In the genomic region with DNA sequence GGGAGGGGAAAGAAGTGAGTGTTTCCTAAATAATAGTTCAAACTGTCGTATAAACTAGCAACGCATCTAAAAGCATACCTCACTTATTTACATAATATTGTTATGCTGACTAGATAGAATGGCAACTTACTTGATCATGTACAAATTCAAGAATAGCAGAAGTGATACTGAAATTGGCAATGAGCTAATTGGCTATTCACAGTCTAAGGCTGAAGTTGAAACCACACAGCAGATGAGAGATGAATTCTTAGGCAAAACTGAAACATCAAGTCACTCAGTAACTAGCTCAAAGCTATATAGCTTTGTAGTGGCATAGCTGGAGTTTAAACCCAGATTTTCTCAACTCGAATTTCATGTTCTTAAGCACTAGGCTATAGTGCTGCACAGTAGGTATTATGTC, we compare ENCODE assay signal across 15 cellular contexts.
DNase-seq lines count a peak whose midpoint lies in the region; ATAC-seq and TF ChIP-seq lines count a peak whose summit lies in the region.
"Had no signal": no experiment of that assay in that cellular context is flagged by ENCODE, and none has a peak within 500 bp of the region (broad histone marks: within the 10 kb centered on the region; RNA-seq: fewer than 3 reads in every experiment).

No MANE protein-coding gene starts in this region.

- peak; percentile 38 for DNase-seq in NOMO-1 treated with dmso at 0.1 percent for 144 hours (lab: John Stamatoyannopoulos, UW; ENCODE audit: unreplicated experiment)
- no peak for DNase-seq in stimulated activated naive CD4-positive, alpha-beta T cell treated with Interleukin-2 at 50 U/mL for 16 hours (lab: John Stamatoyannopoulos, UW)
- DNase-seq in CD8-positive, alpha-beta memory T cell: no peak
- DNase-seq in central memory CD4-positive, alpha-beta T cell: no peak
- DNase-seq: activated CD4-positive, alpha-beta T cell treated with anti-CD3 and anti-CD28 coated beads, Interleukin-2, amount 10 ng/mL, durations not matched to agents 7 days and 5 days; activated naive CD8-positive, alpha-beta T cell treated with anti-CD3 and anti-CD28 coated beads, Interleukin-2, amount 10 ng/mL, durations not matched to agents 7 days and 5 days; IMR-90; SIG-M5; trophoblast cell had no signal

- H3K27me3 ChIP-seq in CD8-positive, alpha-beta memory T cell (ENCODE audit: insufficient read depth, low read length, poor library complexity, severe bottlenecking): no peaks in the 10 kb centered on the region
- H3K27me3 ChIP-seq: hepatocyte had no signal

- H3K9me3 Mint-ChIP-seq in CD8-positive, alpha-beta memory T cell: peaks cover 0 to 10% (median 0%) of the 10 kb centered on the region in 5 donors
- H3K9me3 Mint-ChIP-seq: activated CD4-positive, alpha-beta T cell treated with anti-CD3 and anti-CD28 coated beads, Interleukin-2, amount 10 ng/mL, durations not matched to agents 7 days and 5 days; activated naive CD8-positive, alpha-beta T cell treated with anti-CD3 and anti-CD28 coated beads, Interleukin-2, amount 10 ng/mL, durations not matched to agents 7 days and 5 days had no signal

- no peaks in the 10 kb centered on the region for H3K4me1 Mint-ChIP-seq in CD8-positive, alpha-beta memory T cell
- H3K4me1 Mint-ChIP-seq: activated CD4-positive, alpha-beta T cell treated with anti-CD3 and anti-CD28 coated beads, Interleukin-2, amount 10 ng/mL, durations not matched to agents 7 days and 5 days; activated naive CD8-positive, alpha-beta T cell treated with anti-CD3 and anti-CD28 coated beads, Interleukin-2, amount 10 ng/mL, durations not matched to agents 7 days and 5 days had no signal

- POLR2A ChIA-PET in CD8-positive, alpha-beta memory T cell (lab: Charles Lee): no interaction called here

- H3K27ac ChIP-seq in CD8-positive, alpha-beta memory T cell (ENCODE audit: low read depth, low read length): no peak overlapping the region
- H3K27ac ChIP-seq: hepatocyte, parathyroid adenoma had no signal

- no peaks in the 10 kb centered on the region for H3K27me3 Mint-ChIP-seq in CD8-positive, alpha-beta memory T cell

- CTCF ChIA-PET in CD8-positive, alpha-beta memory T cell (lab: Charles Lee): no interaction called here

- no peak overlapping the region for H3K27ac Mint-ChIP-seq in CD8-positive, alpha-beta memory T cell
- H3K27ac Mint-ChIP-seq: activated CD4-positive, alpha-beta T cell treated with anti-CD3 and anti-CD28 coated beads, Interleukin-2, amount 10 ng/mL, durations not matched to agents 7 days and 5 days; activated naive CD8-positive, alpha-beta T cell treated with anti-CD3 and anti-CD28 coated beads, Interleukin-2, amount 10 ng/mL, durations not matched to agents 7 days and 5 days had no signal

- no peak overlapping the region for H3K4me3 Mint-ChIP-seq in CD8-positive, alpha-beta memory T cell
- H3K4me3 Mint-ChIP-seq: activated CD4-positive, alpha-beta T cell treated with anti-CD3 and anti-CD28 coated beads, Interleukin-2, amount 10 ng/mL, durations not matched to agents 7 days and 5 days; activated naive CD8-positive, alpha-beta T cell treated with anti-CD3 and anti-CD28 coated beads, Interleukin-2, amount 10 ng/mL, durations not matched to agents 7 days and 5 days had no signal

- no peaks in the 10 kb centered on the region for H3K36me3 ChIP-seq in CD8-positive, alpha-beta memory T cell (ENCODE audit: insufficient read depth, low read length)

- no peaks in the 10 kb centered on the region for H3K36me3 Mint-ChIP-seq in CD8-positive, alpha-beta memory T cell
- H3K36me3 Mint-ChIP-seq: activated naive CD8-positive, alpha-beta T cell treated with anti-CD3 and anti-CD28 coated beads, Interleukin-2, amount 10 ng/mL, durations not matched to agents 7 days and 5 days had no signal

- H3K4me1 ChIP-seq in CD8-positive, alpha-beta memory T cell (ENCODE audit: insufficient read depth, low read length): no peaks in the 10 kb centered on the region
- H3K4me1 ChIP-seq: parathyroid adenoma had no signal

- ATAC-seq in GM18870 (IDR thresholded peaks at IDR 0.05; ENCODE audit: unreplicated experiment) (peak; percentile 99), GM21529 (IDR thresholded peaks at IDR 0.05; ENCODE audit: unreplicated experiment) (peak; percentile 99), HG03097 (IDR thresholded peaks at IDR 0.05; ENCODE audit: low FRiP score, unreplicated experiment) (peak; percentile 100), SK-N-SH treated with all-trans-retinoic acid at 6 μM for 48 hours (no peak)

- no peak overlapping the region for H3K4me3 ChIP-seq in CD8-positive, alpha-beta memory T cell (ENCODE audit: low read length)
- H3K4me3 ChIP-seq: hepatocyte had no signal

- H3K9me3 ChIP-seq in CD8-positive, alpha-beta memory T cell (ENCODE audit: low read length): no peaks in the 10 kb centered on the region

TF ChIP-seq in SK-N-SH treated with all-trans-retinoic acid at 6 μM for 48 hours, 23 proteins besides CTCF, POLR2A, EP300 and RAD21:
- TF ChIP-seq, protein P1, sequence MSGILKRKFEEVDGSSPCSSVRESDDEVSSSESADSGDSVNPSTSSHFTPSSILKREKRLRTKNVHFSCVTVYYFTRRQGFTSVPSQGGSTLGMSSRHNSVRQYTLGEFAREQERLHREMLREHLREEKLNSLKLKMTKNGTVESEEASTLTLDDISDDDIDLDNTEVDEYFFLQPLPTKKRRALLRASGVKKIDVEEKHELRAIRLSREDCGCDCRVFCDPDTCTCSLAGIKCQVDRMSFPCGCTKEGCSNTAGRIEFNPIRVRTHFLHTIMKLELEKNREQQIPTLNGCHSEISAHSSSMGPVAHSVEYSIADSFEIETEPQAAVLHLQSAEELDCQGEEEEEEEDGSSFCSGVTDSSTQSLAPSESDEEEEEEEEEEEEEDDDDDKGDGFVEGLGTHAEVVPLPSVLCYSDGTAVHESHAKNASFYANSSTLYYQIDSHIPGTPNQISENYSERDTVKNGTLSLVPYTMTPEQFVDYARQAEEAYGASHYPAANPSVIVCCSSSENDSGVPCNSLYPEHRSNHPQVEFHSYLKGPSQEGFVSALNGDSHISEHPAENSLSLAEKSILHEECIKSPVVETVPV (CRISPR knock-in tag; IDR thresholded peaks at IDR 0.05): no peak
- no peak for TF ChIP-seq GLIS3 (CRISPR knock-in tag; IDR thresholded peaks at IDR 0.05)
- no peak for TF ChIP-seq ZNF70 (CRISPR knock-in tag; IDR thresholded peaks at IDR 0.05)
- TF ChIP-seq ZFP3 (CRISPR knock-in tag; IDR thresholded peaks at IDR 0.05): no peak
- TF ChIP-seq SNAI2 (CRISPR knock-in tag; IDR thresholded peaks at IDR 0.05): no peak
- TF ChIP-seq CSDC2 (CRISPR knock-in tag; IDR thresholded peaks at IDR 0.05): no peak
- TF ChIP-seq TCF4 (CRISPR knock-in tag; IDR thresholded peaks at IDR 0.05; ENCODE audit: borderline replicate concordance): no peak
- TF ChIP-seq ZFP30 (CRISPR knock-in tag; IDR thresholded peaks at IDR 0.05): no peak
- no peak for TF ChIP-seq ZNF8 (CRISPR knock-in tag; IDR thresholded peaks at IDR 0.05)
TF ChIP-seq in SK-N-SH treated with all-trans-retinoic acid at 6 μM for 48 hours: peak in this region for 0.
